In genomic region chr7:151225948-151226510, GRCh38 we compare ENCODE assay signal across 9 cellular contexts. TPM values are rescaled to one million over a fixed set of nuclear protein-coding genes. Genes with fewer than 3 reads are reported as not detected.
DNase-seq lines count a peak whose midpoint lies in the region; ATAC-seq and TF ChIP-seq lines count a peak whose summit lies in the region.
"Had no signal": no experiment of that assay in that cellular context is flagged by ENCODE, and none has a peak within 500 bp of the region (broad histone marks: within the 10 kb centered on the region; RNA-seq: fewer than 3 reads in every experiment).

No MANE protein-coding gene starts in this region.

- no peak for TF ChIP-seq CTCF in GM12865 (IDR thresholded peaks at IDR 0.05; ENCODE audit: insufficient read depth, low read depth, low read length, missing control alignments)
- TF ChIP-seq CTCF in fibroblast of lung (conservative IDR thresholded peaks at IDR 0.05 in 1 of 2, IDR thresholded peaks at IDR 0.05 in 1 of 2; ENCODE audit: low read depth in 1 of 2, low read length in 2 of 2): no peak
- no peak for TF ChIP-seq CTCF in retinal pigment epithelial cell (conservative IDR thresholded peaks at IDR 0.05; ENCODE audit: low read depth, low read length)

- H3K9me3 ChIP-seq in fibroblast of lung (ENCODE audit: control insufficient read depth, insufficient read depth, low read depth, low read length): no peaks in the 10 kb centered on the region

- no peak overlapping the region for H2AFZ ChIP-seq in fibroblast of lung (ENCODE audit: low read length)

- peaks cover 18% of the 10 kb centered on the region for H3K79me2 ChIP-seq in fibroblast of lung (ENCODE audit: control insufficient read depth, insufficient read depth, low read length)

- peak overlapping the region; percentile 81 for H3K9ac ChIP-seq in fibroblast of lung (ENCODE audit: insufficient read depth, low read length)

- peak overlapping the region; percentile 89 for H3K27ac ChIP-seq in fibroblast of lung (ENCODE audit: insufficient read depth, low read length)

- H3K4me3 ChIP-seq in GM12865 (ENCODE audit: low read depth, low read length): peak overlapping the region; percentile 93
- peak overlapping the region; percentile 80 to 88 (median 85) for H3K4me3 ChIP-seq in fibroblast of lung (replicated peaks in 1 of 4; ENCODE audit: control extremely low read depth in 1 of 4, insufficient read depth in 1 of 4, low read depth in 3 of 4, low read length in 4 of 4)
- H3K4me3 ChIP-seq in retinal pigment epithelial cell (ENCODE audit: low read length): peak overlapping the region; percentile 87

- DNase-seq in GM12865 (ENCODE audit: low read depth) (no peak), SIG-M5 (lab: John Stamatoyannopoulos, UW) (peak; percentile 0), fibroblast of lung (ENCODE audit: low read depth in 2 of 2) (peak in 1 of 2 donors; percentile 9), retinal pigment epithelial cell (ENCODE audit: low read depth) (no peak), NCI-H187 treated with DMSO at 0.1 percent for 48 hours (lab: John Stamatoyannopoulos, UW) (no peak), GM03348 (ENCODE audit: low spot score) (no peak), erythroblast (lab: John Stamatoyannopoulos, UW) (no peak)
- DNase-seq: central memory CD4-positive, alpha-beta T cell had no signal

- no peak for TF ChIP-seq POLR2A in erythroblast (IDR thresholded peaks at IDR 0.05; ENCODE audit: low read length)

- H3K27me3 ChIP-seq in fibroblast of lung (ENCODE audit: control insufficient read depth, insufficient read depth, low read length): no peaks in the 10 kb centered on the region

- H3K4me2 ChIP-seq in fibroblast of lung (ENCODE audit: extremely low read depth, insufficient read depth, low read length): peak overlapping the region; percentile 95

- H3K36me3 ChIP-seq in fibroblast of lung (ENCODE audit: control insufficient read depth, insufficient read depth, low read length): peaks cover 9% of the 10 kb centered on the region

- no peaks in the 10 kb centered on the region for H4K20me1 ChIP-seq in fibroblast of lung (ENCODE audit: control insufficient read depth, extremely low read depth, insufficient read depth, low read length)

- no peak for ATAC-seq in HG02885 (IDR thresholded peaks at IDR 0.05; ENCODE audit: poor library complexity, unreplicated experiment)

- peaks cover 5% of the 10 kb centered on the region for H3K4me1 ChIP-seq in fibroblast of lung (ENCODE audit: control insufficient read depth, extremely low read depth, insufficient read depth, low read length)

RNA-seq across cellular contexts. Expression of gene ABCF2, which starts 1.0 kb away (rescaled TPM):
- 46.4 and 46.7 TPM in 2 replicates for total RNA-seq in fibroblast of lung
- polyA plus RNA-seq in fibroblast of lung: 41.6 and 66.1 TPM in 2 replicates
- 33.1 and 53.6 TPM in 2 replicates for polyA plus RNA-seq in fibroblast of lung (2012)
- 56.0 and 72.3 TPM in 2 replicates for polyA minus RNA-seq in fibroblast of lung (ENCODE audit: low replicate concordance)

RNA-seq across cellular contexts. Expression of gene CHPF2, which starts 6.3 kb away (rescaled TPM):
- total RNA-seq in fibroblast of lung: 33.9 and 46.7 TPM in 2 replicates
- 33.6 and 42.5 TPM in 2 replicates for polyA plus RNA-seq in fibroblast of lung
- 52.1 and 56.7 TPM in 2 replicates for polyA plus RNA-seq in fibroblast of lung (2012)
- 64.7 and 75.7 TPM in 2 replicates for polyA minus RNA-seq in fibroblast of lung (ENCODE audit: low replicate concordance)

RNA-seq across cellular contexts. Expression of gene H2BK1, which starts 15.7 kb away (rescaled TPM):
- total RNA-seq in fibroblast of lung: not detected in 2 replicates
- polyA plus RNA-seq in fibroblast of lung: not detected in 2 replicates
- not detected in 2 replicates for polyA plus RNA-seq in fibroblast of lung (2012)
- polyA minus RNA-seq in fibroblast of lung (ENCODE audit: low replicate concordance): not detected in 2 replicates

RNA-seq across cellular contexts. Expression of gene SMARCD3, which starts 22.5 kb away (rescaled TPM):
- total RNA-seq in fibroblast of lung: 23.8 and 27.0 TPM in 2 replicates
- 30.7 and 30.9 TPM in 2 replicates for polyA plus RNA-seq in fibroblast of lung
- polyA plus RNA-seq in fibroblast of lung (2012): 30.4 and 32.5 TPM in 2 replicates
- polyA minus RNA-seq in fibroblast of lung (ENCODE audit: low replicate concordance): 41.0 and 45.7 TPM in 2 replicates

RNA-seq across cellular contexts. Expression of gene ASB10, which starts 39.0 kb away (rescaled TPM):
- total RNA-seq in fibroblast of lung: not detected in 2 replicates
- polyA plus RNA-seq in fibroblast of lung: not detected in 2 replicates
- not detected in 2 replicates for polyA plus RNA-seq in fibroblast of lung (2012)
- not detected in 2 replicates for polyA minus RNA-seq in fibroblast of lung (ENCODE audit: low replicate concordance)
